In the genomic region with DNA sequence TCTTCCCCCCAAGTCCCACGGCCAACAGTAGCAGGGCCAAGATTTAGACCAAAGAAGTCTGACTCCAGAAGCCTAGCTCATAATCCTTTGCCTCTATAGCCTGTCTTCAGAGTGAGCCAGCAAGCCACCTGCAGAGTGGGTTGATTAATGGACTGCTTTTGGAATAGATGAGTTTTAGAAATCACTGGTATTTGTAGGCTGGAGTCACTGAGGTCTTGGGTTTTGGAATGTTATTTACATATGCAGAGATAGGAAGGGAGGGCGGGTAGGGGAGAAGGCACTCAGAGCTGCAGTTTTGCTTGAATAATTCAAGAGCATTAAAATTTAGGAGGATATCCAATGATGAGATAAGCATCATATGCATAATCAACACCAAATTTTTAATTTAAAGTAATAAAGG, we compare ENCODE assay signal across 1 cellular context.
TF ChIP-seq lines count a peak whose summit lies in the region.

No MANE protein-coding gene starts in this region.

TF ChIP-seq in WTC11, 78 proteins besides CTCF, POLR2A, EP300 and RAD21:
- TF ChIP-seq PRRX2 (CRISPR knock-in tag; IDR thresholded peaks at IDR 0.05) (no peak), ZNF396 (CRISPR knock-in tag; IDR thresholded peaks at IDR 0.05; ENCODE audit: borderline replicate concordance) (no peak), TP53 (CRISPR knock-in tag; IDR thresholded peaks at IDR 0.05) (no peak), EMX1 (CRISPR knock-in tag; IDR thresholded peaks at IDR 0.05) (no peak), NFE2L1 (CRISPR knock-in tag; IDR thresholded peaks at IDR 0.05) (no peak), ZNF121 (CRISPR knock-in tag; IDR thresholded peaks at IDR 0.05) (no peak), NFYB (CRISPR knock-in tag; conservative IDR thresholded peaks at IDR 0.05; ENCODE audit: low read depth) (no peak), ZNF138 (CRISPR knock-in tag; conservative IDR thresholded peaks at IDR 0.05) (no peak)
- TF ChIP-seq, protein P1, sequence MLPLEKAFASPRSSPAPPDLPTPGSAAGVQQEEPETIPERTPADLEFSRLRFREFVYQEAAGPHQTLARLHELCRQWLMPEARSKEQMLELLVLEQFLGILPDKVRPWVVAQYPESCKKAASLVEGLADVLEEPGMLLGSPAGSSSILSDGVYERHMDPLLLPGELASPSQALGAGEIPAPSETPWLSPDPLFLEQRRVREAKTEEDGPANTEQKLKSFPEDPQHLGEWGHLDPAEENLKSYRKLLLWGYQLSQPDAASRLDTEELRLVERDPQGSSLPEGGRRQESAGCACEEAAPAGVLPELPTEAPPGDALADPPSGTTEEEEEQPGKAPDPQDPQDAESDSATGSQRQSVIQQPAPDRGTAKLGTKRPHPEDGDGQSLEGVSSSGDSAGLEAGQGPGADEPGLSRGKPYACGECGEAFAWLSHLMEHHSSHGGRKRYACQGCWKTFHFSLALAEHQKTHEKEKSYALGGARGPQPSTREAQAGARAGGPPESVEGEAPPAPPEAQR (CRISPR knock-in tag; IDR thresholded peaks at IDR 0.05), result no peak
- TF ChIP-seq, protein P2, sequence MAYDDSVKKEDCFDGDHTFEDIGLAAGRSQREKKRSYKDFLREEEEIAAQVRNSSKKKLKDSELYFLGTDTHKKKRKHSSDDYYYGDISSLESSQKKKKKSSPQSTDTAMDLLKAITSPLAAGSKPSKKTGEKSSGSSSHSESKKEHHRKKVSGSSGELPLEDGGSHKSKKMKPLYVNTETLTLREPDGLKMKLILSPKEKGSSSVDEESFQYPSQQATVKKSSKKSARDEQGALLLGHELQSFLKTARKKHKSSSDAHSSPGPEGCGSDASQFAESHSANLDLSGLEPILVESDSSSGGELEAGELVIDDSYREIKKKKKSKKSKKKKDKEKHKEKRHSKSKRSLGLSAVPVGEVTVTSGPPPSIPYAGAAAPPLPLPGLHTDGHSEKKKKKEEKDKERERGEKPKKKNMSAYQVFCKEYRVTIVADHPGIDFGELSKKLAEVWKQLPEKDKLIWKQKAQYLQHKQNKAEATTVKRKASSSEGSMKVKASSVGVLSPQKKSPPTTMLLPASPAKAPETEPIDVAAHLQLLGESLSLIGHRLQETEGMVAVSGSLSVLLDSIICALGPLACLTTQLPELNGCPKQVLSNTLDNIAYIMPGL (CRISPR knock-in tag; IDR thresholded peaks at IDR 0.05), result no peak
- TF ChIP-seq, protein P3, sequence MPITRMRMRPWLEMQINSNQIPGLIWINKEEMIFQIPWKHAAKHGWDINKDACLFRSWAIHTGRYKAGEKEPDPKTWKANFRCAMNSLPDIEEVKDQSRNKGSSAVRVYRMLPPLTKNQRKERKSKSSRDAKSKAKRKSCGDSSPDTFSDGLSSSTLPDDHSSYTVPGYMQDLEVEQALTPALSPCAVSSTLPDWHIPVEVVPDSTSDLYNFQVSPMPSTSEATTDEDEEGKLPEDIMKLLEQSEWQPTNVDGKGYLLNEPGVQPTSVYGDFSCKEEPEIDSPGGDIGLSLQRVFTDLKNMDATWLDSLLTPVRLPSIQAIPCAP (CRISPR knock-in tag; IDR thresholded peaks at IDR 0.05), result no peak
- TF ChIP-seq, protein P4, sequence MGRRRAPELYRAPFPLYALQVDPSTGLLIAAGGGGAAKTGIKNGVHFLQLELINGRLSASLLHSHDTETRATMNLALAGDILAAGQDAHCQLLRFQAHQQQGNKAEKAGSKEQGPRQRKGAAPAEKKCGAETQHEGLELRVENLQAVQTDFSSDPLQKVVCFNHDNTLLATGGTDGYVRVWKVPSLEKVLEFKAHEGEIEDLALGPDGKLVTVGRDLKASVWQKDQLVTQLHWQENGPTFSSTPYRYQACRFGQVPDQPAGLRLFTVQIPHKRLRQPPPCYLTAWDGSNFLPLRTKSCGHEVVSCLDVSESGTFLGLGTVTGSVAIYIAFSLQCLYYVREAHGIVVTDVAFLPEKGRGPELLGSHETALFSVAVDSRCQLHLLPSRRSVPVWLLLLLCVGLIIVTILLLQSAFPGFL (CRISPR knock-in tag; IDR thresholded peaks at IDR 0.05; ENCODE audit: borderline replicate concordance), result no peak
